In genomic region chr5:126752052-126752785, GRCh38 we compare ENCODE assay signal across 2 cellular contexts.
TF ChIP-seq lines count a peak whose summit lies in the region.

No MANE protein-coding gene starts in this region.

TF ChIP-seq in HEK293, 187 proteins besides CTCF, POLR2A, EP300 and RAD21:
- TF ChIP-seq HOXC10 (CRISPR knock-in tag; IDR thresholded peaks at IDR 0.05) (no peak), ATF2 (tag by site-specific recombination; IDR thresholded peaks at IDR 0.05; ENCODE audit: low read depth) (no peak), ZNF214 (tag by site-specific recombination; IDR thresholded peaks at IDR 0.05; ENCODE audit: borderline replicate concordance) (no peak), ZNF146 (tag by site-specific recombination; IDR thresholded peaks at IDR 0.05) (peak; percentile 96)
- TF ChIP-seq, protein P1, sequence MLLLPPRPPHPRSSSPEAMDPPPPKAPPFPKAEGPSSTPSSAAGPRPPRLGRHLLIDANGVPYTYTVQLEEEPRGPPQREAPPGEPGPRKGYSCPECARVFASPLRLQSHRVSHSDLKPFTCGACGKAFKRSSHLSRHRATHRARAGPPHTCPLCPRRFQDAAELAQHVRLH (tag by site-specific recombination; IDR thresholded peaks at IDR 0.05), result peak; percentile 71

TF ChIP-seq in K562, 482 proteins besides CTCF, POLR2A, EP300 and RAD21:
- no peak for TF ChIP-seq NR3C1 (CRISPR knock-in tag; IDR thresholded peaks at IDR 0.05)
- TF ChIP-seq, protein P2, sequence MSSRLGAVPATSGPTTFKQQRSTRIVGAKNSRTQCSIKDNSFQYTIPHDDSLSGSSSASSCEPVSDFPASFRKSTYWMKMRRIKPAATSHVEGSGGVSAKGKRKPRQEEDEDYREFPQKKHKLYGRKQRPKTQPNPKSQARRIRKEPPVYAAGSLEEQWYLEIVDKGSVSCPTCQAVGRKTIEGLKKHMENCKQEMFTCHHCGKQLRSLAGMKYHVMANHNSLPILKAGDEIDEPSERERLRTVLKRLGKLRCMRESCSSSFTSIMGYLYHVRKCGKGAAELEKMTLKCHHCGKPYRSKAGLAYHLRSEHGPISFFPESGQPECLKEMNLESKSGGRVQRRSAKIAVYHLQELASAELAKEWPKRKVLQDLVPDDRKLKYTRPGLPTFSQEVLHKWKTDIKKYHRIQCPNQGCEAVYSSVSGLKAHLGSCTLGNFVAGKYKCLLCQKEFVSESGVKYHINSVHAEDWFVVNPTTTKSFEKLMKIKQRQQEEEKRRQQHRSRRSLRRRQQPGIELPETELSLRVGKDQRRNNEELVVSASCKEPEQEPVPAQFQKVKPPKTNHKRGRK (tag; IDR thresholded peaks at IDR 0.05), result peak; percentile 58; the same call in 1 of the 2 replicates
- TF ChIP-seq ZNF146 (CRISPR knock-in tag; IDR thresholded peaks at IDR 0.05; ENCODE audit: unreplicated experiment), result peak; percentile 72
- TF ChIP-seq RBM25 (IDR thresholded peaks at IDR 0.05; ENCODE audit: low read depth, low read length, severe bottlenecking), result peak; percentile 67
- no peak for TF ChIP-seq ZFP36 (IDR thresholded peaks at IDR 0.05; ENCODE audit: low read depth, low read length, partially characterized antibody)
- 0 out of 2 replicates have a peak, but pooled peaks have one; percentile 36 for TF ChIP-seq ADNP (tag; IDR thresholded peaks at IDR 0.05)
- TF ChIP-seq PKNOX1 (IDR thresholded peaks at IDR 0.05), result peak; percentile 30; the same call in 1 of the 2 replicates
- no peak for TF ChIP-seq ZKSCAN1 (IDR thresholded peaks at IDR 0.05; ENCODE audit: low read depth, low read length)
- TF ChIP-seq BCOR (IDR thresholded peaks at IDR 0.05), result peak; percentile 93
- peak; percentile 44 to 76 for TF ChIP-seq KDM1A (IDR thresholded peaks at IDR 0.05)
- peak; percentile 61 for TF ChIP-seq MEIS2 (IDR thresholded peaks at IDR 0.05; ENCODE audit: partially characterized antibody)
- peak; percentile 83 for TF ChIP-seq SMARCA5 (IDR thresholded peaks at IDR 0.05)
